Comparison of ENCODE assay signal across 8 cellular contexts in the genomic region with DNA sequence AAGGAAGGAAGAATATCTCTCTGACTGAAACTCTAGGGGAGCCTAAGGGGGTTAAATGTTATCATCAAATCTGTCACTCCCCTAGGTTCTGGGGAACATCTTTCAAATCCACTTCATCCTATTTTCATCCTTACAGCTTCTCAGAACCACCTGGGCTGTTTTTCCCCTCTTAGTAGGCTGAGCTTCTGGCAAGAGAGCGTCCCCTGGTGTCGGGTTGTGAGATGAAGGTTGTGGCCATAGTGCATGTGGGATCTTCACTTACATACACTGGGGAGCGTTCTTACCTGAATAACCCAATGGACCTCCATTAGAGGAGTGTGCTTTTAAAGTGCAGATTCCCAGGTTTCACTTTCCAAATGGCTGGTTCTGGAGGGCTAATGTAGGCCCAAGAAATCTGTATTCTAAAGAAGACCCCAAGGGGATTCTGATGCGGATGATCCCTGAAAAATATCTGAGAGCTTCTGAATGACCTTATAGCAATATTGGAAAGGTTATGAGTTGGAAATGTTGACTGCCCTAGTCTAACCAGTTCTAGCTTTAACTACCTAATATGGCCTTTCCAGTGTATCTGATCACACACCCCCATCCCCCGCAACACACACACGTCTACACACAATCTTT.
DNase-seq lines count a peak whose midpoint lies in the region; ATAC-seq and TF ChIP-seq lines count a peak whose summit lies in the region.

No MANE protein-coding gene starts in this region.

- no peak overlapping the region for H3K4me3 ChIP-seq in LNCaP clone FGC (ENCODE audit: low read depth, low read length)

- DNase-seq in COLO829 (ENCODE audit: low spot score) (peak; percentile 27), LNCaP clone FGC (ENCODE audit: low read depth) (peak; percentile 31), erythroblast (lab: John Stamatoyannopoulos, UW) (peak; percentile 11 to 39), DMS153 (lab: John Stamatoyannopoulos, UW) (no peak)
- peak; percentile 73 to 80 for DNase-seq in activated CD4-positive, alpha-beta T cell treated with anti-CD3 and anti-CD28 coated beads, Interleukin-2, amount 50 U/mL, for 48 hours
- DNase-seq in stimulated activated CD4-positive, alpha-beta T cell treated with anti-CD3 and anti-CD28 coated beads, Interleukin-12 subunit alpha, Interleukin-12 subunit beta, amount 100 ng/mL, for 24 hours (ENCODE audit: low read depth in 2 of 2) = peak; percentile 11 to 59

- peak; percentile 83 for TF ChIP-seq CTCF in LNCaP clone FGC (IDR thresholded peaks at IDR 0.05; ENCODE audit: control insufficient read depth, extremely low read depth, insufficient read depth)

- ATAC-seq in HG03135 (IDR thresholded peaks at IDR 0.05; ENCODE audit: unreplicated experiment) = no peak
- ATAC-seq in GM18861 (IDR thresholded peaks at IDR 0.05; ENCODE audit: unreplicated experiment) = no peak

- no peak for TF ChIP-seq POLR2A in erythroblast (IDR thresholded peaks at IDR 0.05; ENCODE audit: low read length)
